In genomic region chr11:72776844-72777754, GRCh38 we compare ENCODE assay signal across 10 cellular contexts. TPM values are rescaled to one million over a fixed set of nuclear protein-coding genes. Genes with fewer than 3 reads are reported as not detected.
DNase-seq lines count a peak whose midpoint lies in the region; ATAC-seq, FAIRE-seq and TF ChIP-seq lines count a peak whose summit lies in the region.
"Had no signal": no experiment of that assay in that cellular context is flagged by ENCODE, and none has a peak within 500 bp of the region (broad histone marks: within the 10 kb centered on the region; RNA-seq: fewer than 3 reads in every experiment).

No MANE protein-coding gene starts in this region.

- ATAC-seq in activated naive CD4-positive, alpha-beta T cell treated with anti-CD3 and anti-CD28 coated beads, Interleukin-2, amount 50 U/mL, for 72 hours: no peak
- ATAC-seq in Right ventricle myocardium inferior: peak; percentile 71

- H3K9me3 Mint-ChIP-seq in activated naive CD4-positive, alpha-beta T cell treated with anti-CD3 and anti-CD28 coated beads, Interleukin-2, amount 50 U/mL, for 72 hours: no peaks in the 10 kb centered on the region
- H3K9me3 Mint-ChIP-seq: central memory CD8-positive, alpha-beta T cell had no signal

- peak overlapping the region; percentile 24 to 93 for H3K9ac ChIP-seq in mucosa of rectum (ENCODE audit: low read depth in 1 of 2, low read length in 2 of 2)

- peaks cover 15 to 22% of the 10 kb centered on the region in 2 donors for H3K36me3 ChIP-seq in mucosa of rectum (ENCODE audit: control insufficient read depth in 2 of 2, insufficient read depth in 2 of 2, low read length in 2 of 2)

- H3K4me3 ChIP-seq in mucosa of rectum (ENCODE audit: low read length in 2 of 2): peak overlapping the region; percentile 5 to 85

- intact Hi-C loops in Right ventricle myocardium inferior (cut with DNase I): loop anchor here (5.0 kb wide), 1 partner anchor 40 kb away; no protein-coding TSS in a partner anchor

- H3K27ac Mint-ChIP-seq in activated naive CD4-positive, alpha-beta T cell treated with anti-CD3 and anti-CD28 coated beads, Interleukin-2, amount 50 U/mL, for 72 hours: peak overlapping the region; percentile 44 to 50

- no peak for FAIRE-seq in H54 (lab: Jason Lieb, UNC)
- FAIRE-seq: GM18507 had no signal

- no peaks in the 10 kb centered on the region for H3K9me3 ChIP-seq in mucosa of rectum (ENCODE audit: control insufficient read depth in 2 of 2, low read length in 2 of 2)

- TF ChIP-seq POLR2A in H54 (IDR thresholded peaks at IDR 0.05; ENCODE audit: low read depth, low read length): no peak

- peak overlapping the region; percentile 89 to 93 for H3K27ac ChIP-seq in mucosa of rectum (ENCODE audit: low read depth in 2 of 2, low read length in 2 of 2)

- H3K4me1 ChIP-seq in mucosa of rectum (ENCODE audit: control insufficient read depth in 2 of 2, insufficient read depth in 2 of 2, low read length in 2 of 2): peaks cover 70 to 84% of the 10 kb centered on the region in 2 donors

- DNase-seq in activated naive CD4-positive, alpha-beta T cell treated with anti-CD3 and anti-CD28 coated beads, Interleukin-2, amount 50 U/mL, for 72 hours (ENCODE audit: low spot score in 2 of 2): no peak
- DNase-seq in activated naive CD4-positive, alpha-beta T cell treated with Interleukin-2 at 50 U/mL for 16 hours: no peak
- DNase-seq in Right ventricle myocardium inferior (ENCODE audit: missing footprints) (peak; percentile 79), NCI-H345 treated with DMSO at 0.1 percent for 48 hours (lab: John Stamatoyannopoulos, UW; ENCODE audit: unreplicated experiment) (no peak), cerebellum (ENCODE audit: low spot score) (no peak), H54 (ENCODE audit: insufficient read length, low spot score) (no peak)
- DNase-seq in stimulated activated CD4-positive, alpha-beta T cell treated with anti-CD3 and anti-CD28 coated beads, Interleukin-12 subunit alpha, Interleukin-12 subunit beta, amount 100 ng/mL, for 4 hours: no peak

- no peaks in the 10 kb centered on the region for H3K36me3 Mint-ChIP-seq in activated naive CD4-positive, alpha-beta T cell treated with anti-CD3 and anti-CD28 coated beads, Interleukin-2, amount 50 U/mL, for 72 hours

- no peaks in the 10 kb centered on the region for H3K27me3 ChIP-seq in mucosa of rectum (ENCODE audit: control insufficient read depth in 2 of 2, insufficient read depth in 2 of 2, low read length in 2 of 2)

RNA-seq across cellular contexts. Expression of gene STARD10, which starts 16.7 kb away (rescaled TPM):
- 10 to 100 TPM in 1 of 2 donors, 1 to 10 TPM in 1; 8.0 to 11.9 TPM for total RNA-seq in activated naive CD4-positive, alpha-beta T cell treated with anti-CD3 and anti-CD28 coated beads, Interleukin-2, amount 50 U/mL, for 72 hours
- 114 TPM for total RNA-seq in Right ventricle myocardium inferior
- total RNA-seq in cerebellum: 14.5 TPM

RNA-seq across cellular contexts. Expression of gene ARAP1, which starts 24.9 kb away (rescaled TPM):
- 100 to 1,000 TPM; 102 to 121 TPM for total RNA-seq in activated naive CD4-positive, alpha-beta T cell treated with anti-CD3 and anti-CD28 coated beads, Interleukin-2, amount 50 U/mL, for 72 hours
- total RNA-seq in Right ventricle myocardium inferior (55.2 TPM), cerebellum (23.0 TPM)

RNA-seq across cellular contexts. Expression of gene ATG16L2, which starts 37.1 kb away (rescaled TPM):
- 100 to 1,000 TPM in 1 of 2 donors, 10 to 100 TPM in 1; 64.2 to 189 TPM for total RNA-seq in activated naive CD4-positive, alpha-beta T cell treated with anti-CD3 and anti-CD28 coated beads, Interleukin-2, amount 50 U/mL, for 72 hours
- total RNA-seq in Right ventricle myocardium inferior: 16.5 TPM
- total RNA-seq in cerebellum: 5.7 TPM
